In the genomic region with DNA sequence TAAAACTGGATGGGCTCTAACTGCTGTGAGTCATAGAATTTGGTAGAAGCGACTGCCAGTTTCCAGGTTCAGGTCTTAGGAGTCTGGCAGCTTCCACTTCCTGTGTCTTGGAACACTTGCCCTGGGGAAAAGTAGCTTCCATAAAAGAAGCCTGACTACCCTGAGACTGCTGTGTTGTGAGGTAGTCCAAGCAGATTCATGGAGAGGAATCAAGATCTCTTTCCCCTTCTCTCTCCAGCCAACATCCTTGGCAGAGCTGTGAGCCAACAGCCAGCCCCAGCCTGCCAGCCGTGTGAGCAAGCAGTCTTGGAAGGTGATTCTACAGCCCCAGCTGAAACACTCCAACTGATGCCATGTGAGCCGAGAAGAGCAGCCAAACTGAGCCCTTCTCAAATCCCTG, we compare ENCODE assay signal across 14 cellular contexts. TPM values are rescaled to one million over a fixed set of nuclear protein-coding genes. Genes with fewer than 3 reads are reported as not detected.
DNase-seq lines count a peak whose midpoint lies in the region; ATAC-seq and TF ChIP-seq lines count a peak whose summit lies in the region.
"Had no signal": no experiment of that assay in that cellular context is flagged by ENCODE, and none has a peak within 500 bp of the region (broad histone marks: within the 10 kb centered on the region; RNA-seq: fewer than 3 reads in every experiment).

No MANE protein-coding gene starts in this region.

- H3K27me3 ChIP-seq in H9 (ENCODE audit: insufficient read depth, low read length), result no peaks in the 10 kb centered on the region
- H3K27me3 ChIP-seq in skeletal muscle tissue (ENCODE audit: control insufficient read depth in 3 of 3, insufficient read depth in 3 of 3, low read length in 3 of 3), result no peaks in the 10 kb centered on the region
- no peaks in the 10 kb centered on the region for H3K27me3 ChIP-seq in naive thymus-derived CD4-positive, alpha-beta T cell (ENCODE audit: control insufficient read depth in 2 of 2, insufficient read depth in 2 of 2, low read length in 2 of 2)

- no peaks in the 10 kb centered on the region for H3K36me3 ChIP-seq in skeletal muscle tissue (ENCODE audit: control insufficient read depth in 3 of 3, insufficient read depth in 3 of 3, low read length in 3 of 3)
- no peaks in the 10 kb centered on the region for H3K36me3 ChIP-seq in naive thymus-derived CD4-positive, alpha-beta T cell (ENCODE audit: control insufficient read depth in 2 of 3, insufficient read depth in 3 of 3, low read length in 3 of 3)
- H3K36me3 ChIP-seq: lower lobe of right lung had no signal

- H3T11ph ChIP-seq in H9 (ENCODE audit: low read length), result no peak overlapping the region

- H3K27ac ChIP-seq in H9 (ENCODE audit: insufficient read length, low read depth, low read length) (no peak overlapping the region), skeletal muscle tissue (ENCODE audit: low read depth, low read length) (peak overlapping the region; percentile 55)
- no peak overlapping the region for H3K27ac ChIP-seq in naive thymus-derived CD4-positive, alpha-beta T cell (ENCODE audit: low read depth, low read length)
- H3K27ac ChIP-seq: lower lobe of right lung had no signal

- H3K4me3 ChIP-seq in skeletal muscle tissue (ENCODE audit: low read length in 3 of 3), result peak overlapping the region in 1 of 3 donors; percentile 15
- H3K4me3 ChIP-seq in naive thymus-derived CD4-positive, alpha-beta T cell (ENCODE audit: low read length), result no peak overlapping the region
- H3K4me3 ChIP-seq: lower lobe of right lung had no signal

- CTCF ChIA-PET in naive thymus-derived CD4-positive, alpha-beta T cell (lab: Charles Lee), result no interaction called here

- no peak overlapping the region for H4K91ac ChIP-seq in H9 (ENCODE audit: insufficient read length, low read depth, low read length)

- H3K4me1 Mint-ChIP-seq in H9, result peaks cover 0 to 14% of the 10 kb centered on the region in 2 experiments; a peak in 2 of 4 replicates
- H3K4me1 Mint-ChIP-seq in naive thymus-derived CD4-positive, alpha-beta T cell, result peaks cover 0 to 23% (median 1%) of the 10 kb centered on the region in 7 donors
- no peaks in the 10 kb centered on the region for H3K4me1 Mint-ChIP-seq in activated naive CD8-positive, alpha-beta T cell treated with anti-CD3 and anti-CD28 coated beads, Interleukin-2, amount 50 U/mL, for 24 hours

- H3K9me3 Mint-ChIP-seq in H9, result no peaks in the 10 kb centered on the region
- H3K9me3 Mint-ChIP-seq in naive thymus-derived CD4-positive, alpha-beta T cell, result no peaks in the 10 kb centered on the region
- H3K9me3 Mint-ChIP-seq in activated naive CD8-positive, alpha-beta T cell treated with anti-CD3 and anti-CD28 coated beads, Interleukin-2, amount 50 U/mL, for 24 hours, result no peaks in the 10 kb centered on the region

- no peaks in the 10 kb centered on the region for H4K20me1 ChIP-seq in H9 (ENCODE audit: control insufficient read depth, insufficient read depth, insufficient read length)

- no peak overlapping the region for H3K4ac ChIP-seq in H9 (ENCODE audit: low read depth, low read length)

- no peak overlapping the region for H2BK120ac ChIP-seq in H9 (ENCODE audit: low read depth, low read length, poor library complexity, severe bottlenecking)

- H3K56ac ChIP-seq in H9 (ENCODE audit: insufficient read length, low read depth, low read length), result no peak overlapping the region

- DNase-seq in H9, result no peak
- peak in 48 of 58 donors; percentile 6 to 88 (median 52) for DNase-seq in anterior cingulate cortex (lab: John Stamatoyannopoulos, UW)
- DNase-seq in inferior parietal cortex (ENCODE audit: extremely low spot score), result peak; percentile 50
- DNase-seq in naive thymus-derived CD4-positive, alpha-beta T cell, result no peak
- DNase-seq in activated naive CD8-positive, alpha-beta T cell treated with anti-CD3 and anti-CD28 coated beads, Interleukin-2, amount 50 U/mL, for 24 hours, result no peak
- no peak for DNase-seq in GF-D8 (lab: John Stamatoyannopoulos, UW)
- DNase-seq: activated CD8-positive, alpha-beta memory T cell treated with anti-CD3 and anti-CD28 coated beads for 24 hours; activated naive CD4-positive, alpha-beta T cell treated with Interleukin-2 at 50 U/mL for 16 hours; glutamatergic neuron; HCEC 1CT; lower lobe of right lung; NCI-H187 treated with DMSO at 0.1 percent for 48 hours; T-helper 9 cell had no signal

- H3K4me1 ChIP-seq in H9 (ENCODE audit: insufficient read depth, low read length) (no peaks in the 10 kb centered on the region), skeletal muscle tissue (ENCODE audit: control insufficient read depth in 3 of 3, insufficient read depth in 3 of 3, low read length in 3 of 3) (peaks cover 8 to 17% (median 10%) of the 10 kb centered on the region in 3 donors)
- peaks cover 0 to 7% of the 10 kb centered on the region in 2 donors for H3K4me1 ChIP-seq in naive thymus-derived CD4-positive, alpha-beta T cell (ENCODE audit: control insufficient read depth in 2 of 2, insufficient read depth in 2 of 2, low read length in 2 of 2)

- H2AK5ac ChIP-seq in H9 (ENCODE audit: insufficient read length, low read length), result no peak overlapping the region

- no peak overlapping the region for H2BK12ac ChIP-seq in H9 (ENCODE audit: insufficient read length, low read depth, low read length)

- no peak overlapping the region for H3K23ac ChIP-seq in H9 (ENCODE audit: insufficient read length, low read depth, low read length)

- H3K4me2 ChIP-seq in H9 (ENCODE audit: insufficient read depth, insufficient read length, low read length), result no peak overlapping the region

- H3K36me3 Mint-ChIP-seq in H9 (ENCODE audit: insufficient read depth in 1 of 3, low read depth in 3 of 3), result no peaks in the 10 kb centered on the region
- peaks cover 0 to 3% (median 0%) of the 10 kb centered on the region in 5 donors for H3K36me3 Mint-ChIP-seq in naive thymus-derived CD4-positive, alpha-beta T cell
- no peaks in the 10 kb centered on the region for H3K36me3 Mint-ChIP-seq in activated naive CD8-positive, alpha-beta T cell treated with anti-CD3 and anti-CD28 coated beads, Interleukin-2, amount 50 U/mL, for 24 hours (ENCODE audit: low read depth)

- H3K9me3 ChIP-seq in H9 (ENCODE audit: control insufficient read depth, low read depth, low read length) (no peaks in the 10 kb centered on the region), skeletal muscle tissue (ENCODE audit: control insufficient read depth in 3 of 3, low read length in 3 of 3) (no peaks in the 10 kb centered on the region)
- H3K9me3 ChIP-seq in naive thymus-derived CD4-positive, alpha-beta T cell (ENCODE audit: control insufficient read depth in 2 of 3, low read length in 3 of 3), result no peaks in the 10 kb centered on the region
- H3K9me3 ChIP-seq: lower lobe of right lung had no signal

- H3K9ac ChIP-seq in H9 (ENCODE audit: extremely low read depth, insufficient read length, low read length) (no peak overlapping the region), skeletal muscle tissue (ENCODE audit: low read depth in 1 of 3, low read length in 3 of 3) (no peak overlapping the region)

- H2BK15ac ChIP-seq in H9 (ENCODE audit: low read depth, low read length), result no peak overlapping the region

- no peak for TF ChIP-seq CTCF in H9 (conservative IDR thresholded peaks at IDR 0.05)

- H3K79me1 ChIP-seq in H9 (ENCODE audit: insufficient read depth, low read depth, low read length, poor library complexity, severe bottlenecking), result no peaks in the 10 kb centered on the region

- H4K8ac ChIP-seq in H9 (replicated peaks; ENCODE audit: insufficient read length, low read depth, low read length), result no peak overlapping the region

- WGBS in H9 (ENCODE audit: extremely low coverage, insufficient read length, low lambda C conversion rate), result no CpG with 5 or more reads among the region's 3 CpGs

- no peak overlapping the region for H3K4me3 Mint-ChIP-seq in H9
- H3K4me3 Mint-ChIP-seq in naive thymus-derived CD4-positive, alpha-beta T cell, result no peak overlapping the region
- no peak overlapping the region for H3K4me3 Mint-ChIP-seq in activated naive CD8-positive, alpha-beta T cell treated with anti-CD3 and anti-CD28 coated beads, Interleukin-2, amount 50 U/mL, for 24 hours

- POLR2A ChIA-PET in naive thymus-derived CD4-positive, alpha-beta T cell (lab: Charles Lee), result interaction anchor here (0.6 kb wide), 1 partner anchor 14 kb away, joined by 3 read pairs; no protein-coding TSS in a partner anchor

- H3K18ac ChIP-seq in H9 (ENCODE audit: insufficient read length, low read depth, low read length), result no peak overlapping the region

- no peak overlapping the region for H3K27ac Mint-ChIP-seq in H9
- peak overlapping the region in 1 of 9 donors; percentile 17 for H3K27ac Mint-ChIP-seq in naive thymus-derived CD4-positive, alpha-beta T cell
- H3K27ac Mint-ChIP-seq in activated naive CD8-positive, alpha-beta T cell treated with anti-CD3 and anti-CD28 coated beads, Interleukin-2, amount 50 U/mL, for 24 hours, result no peak overlapping the region

- no peak overlapping the region for H2BK20ac ChIP-seq in H9 (ENCODE audit: low read depth, low read length, poor library complexity, severe bottlenecking)

- no peak for ATAC-seq in naive thymus-derived CD4-positive, alpha-beta T cell
- no peak for ATAC-seq in activated naive CD8-positive, alpha-beta T cell treated with anti-CD3 and anti-CD28 coated beads, Interleukin-2, amount 50 U/mL, for 24 hours
- ATAC-seq: lower lobe of right lung had no signal

- H3K14ac ChIP-seq in H9 (ENCODE audit: insufficient read depth, low read length), result no peak overlapping the region; the same call in 1 of the 2 replicates

- H2AFZ ChIP-seq in H9 (ENCODE audit: low read length), result peak overlapping the region; percentile 22

- no peak overlapping the region for H2BK5ac ChIP-seq in H9 (ENCODE audit: insufficient read length, low read length)

- peaks cover 1% of the 10 kb centered on the region; the same call in 1 of the 2 replicates for H3K27me3 Mint-ChIP-seq in H9 (ENCODE audit: low read depth)
- H3K27me3 Mint-ChIP-seq in naive thymus-derived CD4-positive, alpha-beta T cell, result peaks cover 0 to 10% (median 2%) of the 10 kb centered on the region in 5 donors
- peaks cover 5% of the 10 kb centered on the region for H3K27me3 Mint-ChIP-seq in activated naive CD8-positive, alpha-beta T cell treated with anti-CD3 and anti-CD28 coated beads, Interleukin-2, amount 50 U/mL, for 24 hours

- intact Hi-C loops in naive thymus-derived CD4-positive, alpha-beta T cell (cut with micrococcal nuclease), result no loop called here

- H3K79me2 ChIP-seq in H9 (ENCODE audit: insufficient read depth, low read length), result no peaks in the 10 kb centered on the region

- H4K5ac ChIP-seq in H9 (ENCODE audit: insufficient read length, low read depth, low read length), result no peak overlapping the region

- H3K23me2 ChIP-seq in H9 (ENCODE audit: insufficient read length, low read depth, low read length, poor library complexity, severe bottlenecking), result no peaks in the 10 kb centered on the region

RNA-seq across cellular contexts. Expression of a gene that starts 33.7 kb away (rescaled TPM):
- total RNA-seq in H9 (2021) (120 and 123 TPM in 2 replicates), skeletal muscle tissue (15.7 TPM)
- total RNA-seq in naive thymus-derived CD4-positive, alpha-beta T cell, result 100 to 1,000 TPM in 3 of 5 experiments, 10 to 100 TPM in 2; 94.4 to 164 (median 120) TPM
- polyA plus RNA-seq in naive thymus-derived CD4-positive, alpha-beta T cell, result 10 to 100 TPM; 32.8 to 39.3 TPM

RNA-seq across cellular contexts. Expression of a gene that starts 41.3 kb away (rescaled TPM):
- total RNA-seq in H9 (2021) (not detected in 2 replicates), skeletal muscle tissue (not detected)
- under 1 TPM in 1 of 5 experiments, not detected in 4; 0.56 TPM for total RNA-seq in naive thymus-derived CD4-positive, alpha-beta T cell
- polyA plus RNA-seq in naive thymus-derived CD4-positive, alpha-beta T cell, result not detected

Comparison
In these comparisons a context has a peak if more than half of its experiments do, and no peak if none do; other contexts are left out.
1. DNase-seq: peak in anterior cingulate cortex (48 of 58) and inferior parietal cortex (single experiment); none in H9 (single experiment), naive thymus-derived CD4-positive, alpha-beta T cell (0 of 9), activated naive CD8-positive, alpha-beta T cell treated with anti-CD3 and anti-CD28 coated beads, Interleukin-2, amount 50 U/mL, for 24 hours (single experiment) and GF-D8 (single experiment).